ENCODE assay signal across 20 cellular contexts in the genomic region with DNA sequence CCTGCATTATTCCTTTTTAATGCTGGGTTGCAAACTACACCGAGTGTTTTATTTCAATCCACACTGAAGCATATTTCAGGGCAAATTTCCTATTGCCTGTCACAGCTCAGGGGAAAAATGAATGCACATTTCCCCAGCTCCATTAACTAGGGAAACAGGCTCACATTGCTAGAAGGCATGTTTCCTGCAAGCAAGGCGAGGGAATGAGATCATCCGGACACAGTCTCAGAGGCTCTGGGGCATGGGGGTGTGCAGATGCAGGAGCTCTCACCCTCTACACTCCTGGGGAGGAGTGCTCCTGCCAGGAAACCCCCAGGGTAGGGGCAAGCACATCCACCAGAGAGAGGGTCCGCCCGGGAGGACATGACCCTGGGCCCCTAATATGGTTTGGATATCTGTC. TPM values are rescaled to one million over a fixed set of nuclear protein-coding genes. Genes with fewer than 3 reads are reported as not detected.
DNase-seq lines count a peak whose midpoint lies in the region; ATAC-seq and TF ChIP-seq lines count a peak whose summit lies in the region.
"Had no signal": no experiment of that assay in that cellular context is flagged by ENCODE, and none has a peak within 500 bp of the region (broad histone marks: within the 10 kb centered on the region; RNA-seq: fewer than 3 reads in every experiment).

No MANE protein-coding gene starts in this region.

- ATAC-seq in activated CD8-positive, alpha-beta T cell treated with anti-CD3 and anti-CD28 coated beads for 36 hours = no peak
- ATAC-seq: GM12878, HCT116 had no signal

- no peaks in the 10 kb centered on the region for H3K4me1 Mint-ChIP-seq in Calu3 (ENCODE audit: low read depth, unreplicated experiment)
- no peaks in the 10 kb centered on the region for H3K4me1 Mint-ChIP-seq in activated CD8-positive, alpha-beta T cell treated with anti-CD3 and anti-CD28 coated beads for 36 hours (ENCODE audit: low read depth)
- H3K4me1 Mint-ChIP-seq: CD4-positive, CD25-positive, alpha-beta regulatory T cell; CD8-positive, alpha-beta memory T cell had no signal

- CTCF ChIA-PET in Calu3 (lab: Charles Lee) = no interaction called here
- CTCF ChIA-PET in activated CD8-positive, alpha-beta T cell treated with anti-CD3 and anti-CD28 coated beads for 36 hours (lab: Charles Lee) = no interaction called here

- peaks cover 100% of the 10 kb centered on the region for H3K27me3 Mint-ChIP-seq in Calu3 (ENCODE audit: unreplicated experiment)
- H3K27me3 Mint-ChIP-seq in activated CD8-positive, alpha-beta T cell treated with anti-CD3 and anti-CD28 coated beads for 36 hours = peaks cover 27% of the 10 kb centered on the region

- no peaks in the 10 kb centered on the region for H3K9me3 Mint-ChIP-seq in Calu3 (ENCODE audit: low read depth, unreplicated experiment)
- no peaks in the 10 kb centered on the region for H3K9me3 Mint-ChIP-seq in activated CD8-positive, alpha-beta T cell treated with anti-CD3 and anti-CD28 coated beads for 36 hours
- H3K9me3 Mint-ChIP-seq: CD4-positive, CD25-positive, alpha-beta regulatory T cell; CD8-positive, alpha-beta memory T cell; HFFc6 had no signal

- BruUV-seq in Calu3 (replicated peaks; lab: Mats Ljungman, UMichigan) = no TSS peak

- no peak for TF ChIP-seq CTCF in VCaP (conservative IDR thresholded peaks at IDR 0.05)
- TF ChIP-seq CTCF in Calu3 (IDR thresholded peaks at IDR 0.05; ENCODE audit: unreplicated experiment) = no peak
- TF ChIP-seq CTCF in activated CD8-positive, alpha-beta T cell treated with anti-CD3 and anti-CD28 coated beads for 36 hours (IDR thresholded peaks at IDR 0.05) = no peak

- POLR2A ChIA-PET in activated CD8-positive, alpha-beta T cell treated with anti-CD3 and anti-CD28 coated beads for 36 hours (lab: Charles Lee) = no interaction called here

- H3K27ac ChIP-seq in VCaP = peak overlapping the region; percentile 27

- H3K36me3 Mint-ChIP-seq in Calu3 (ENCODE audit: insufficient read depth, unreplicated experiment) = no peaks in the 10 kb centered on the region
- H3K36me3 Mint-ChIP-seq in activated CD8-positive, alpha-beta T cell treated with anti-CD3 and anti-CD28 coated beads for 36 hours (ENCODE audit: low read depth) = no peaks in the 10 kb centered on the region
- H3K36me3 Mint-ChIP-seq: CD4-positive, CD25-positive, alpha-beta regulatory T cell; CD8-positive, alpha-beta memory T cell had no signal

- peak; percentile 74 for DNase-seq in DMS53 (lab: John Stamatoyannopoulos, UW)
- DNase-seq in DMS53 treated with DMSO at 0.1 percent for 48 hours (lab: John Stamatoyannopoulos, UW; ENCODE audit: unreplicated experiment) = peak; percentile 61
- DNase-seq in kidney tubule cell (ENCODE audit: low spot score) = peak; percentile 58
- no peak for DNase-seq in Calu3
- DNase-seq in activated CD4-positive, CD25-positive, alpha-beta regulatory T cell (lab: John Stamatoyannopoulos, UW) = no peak
- no peak for DNase-seq in activated CD8-positive, alpha-beta T cell treated with anti-CD3 and anti-CD28 coated beads for 36 hours
- DNase-seq: ACHN; BE2C; C1 segment of cervical spinal cord; CD4-positive, CD25-positive, alpha-beta regulatory T cell; CD8-positive, alpha-beta memory T cell; COR-L47; GOT3; H7; HFFc6; IMR-90 had no signal

- no peak overlapping the region for H3K27ac Mint-ChIP-seq in Calu3 (ENCODE audit: unreplicated experiment)
- no peak overlapping the region for H3K27ac Mint-ChIP-seq in activated CD8-positive, alpha-beta T cell treated with anti-CD3 and anti-CD28 coated beads for 36 hours
- H3K27ac Mint-ChIP-seq: CD4-positive, CD25-positive, alpha-beta regulatory T cell; CD8-positive, alpha-beta memory T cell; HFFc6 had no signal

- intact Hi-C loops in Calu3 (cut with micrococcal nuclease; ENCODE audit: unreplicated experiment) = no loop called here
- intact Hi-C loops in activated CD8-positive, alpha-beta T cell treated with anti-CD3 and anti-CD28 coated beads for 36 hours (cut with micrococcal nuclease) = no loop called here

- no peak overlapping the region for H3K4me3 Mint-ChIP-seq in Calu3 (ENCODE audit: low read depth, unreplicated experiment)
- H3K4me3 Mint-ChIP-seq in activated CD8-positive, alpha-beta T cell treated with anti-CD3 and anti-CD28 coated beads for 36 hours = no peak overlapping the region
- H3K4me3 Mint-ChIP-seq: CD4-positive, CD25-positive, alpha-beta regulatory T cell; CD8-positive, alpha-beta memory T cell; HFFc6 had no signal

RNA-seq across cellular contexts. Expression of gene SYT2, which starts 24.6 kb away (rescaled TPM):
- not detected in 2 replicates for total RNA-seq in Calu3 (2022)
- not detected for total RNA-seq in activated CD8-positive, alpha-beta T cell treated with anti-CD3 and anti-CD28 coated beads for 36 hours
- total RNA-seq: CD4-positive, CD25-positive, alpha-beta regulatory T cell; CD8-positive, alpha-beta memory T cell; G401; GM12878 had no signal

Comparison
In these comparisons a context has a peak if more than half of its experiments do, and no peak if none do; other contexts are left out.
1. DNase-seq: peak in DMS53 (single experiment), DMS53 treated with DMSO at 0.1 percent for 48 hours (single experiment) and kidney tubule cell (single experiment); none in Calu3 (single experiment), activated CD4-positive, CD25-positive, alpha-beta regulatory T cell (0 of 4) and activated CD8-positive, alpha-beta T cell treated with anti-CD3 and anti-CD28 coated beads for 36 hours (single experiment).